ENCODE assay signal across 8 cellular contexts in genomic region chr21:36419996-36420395, GRCh38. TPM values are rescaled to one million over a fixed set of nuclear protein-coding genes. Genes with fewer than 3 reads are reported as not detected.
A peak's percentile ranks its signal among the peaks of the same experiment; 100 is the strongest.
DNase-seq lines count a peak whose midpoint lies in the region; ATAC-seq lines count a peak whose summit lies in the region.

No MANE protein-coding gene starts in this region.

- H3K4me2 ChIP-seq in mesenchymal stem cell (ENCODE audit: low read length, poor library complexity, severe bottlenecking): no peak overlapping the region

- no peak overlapping the region for H3K27ac ChIP-seq in mesenchymal stem cell (ENCODE audit: low read length, poor library complexity, severe bottlenecking)

- H2AK5ac ChIP-seq in mesenchymal stem cell (ENCODE audit: low read length, severe bottlenecking): no peak overlapping the region

- ATAC-seq in HG02870 (IDR thresholded peaks at IDR 0.05; ENCODE audit: unreplicated experiment): peak; percentile 59

- no peak overlapping the region for H2BK12ac ChIP-seq in mesenchymal stem cell (ENCODE audit: low read length in 2 of 2)

- H3K18ac ChIP-seq in mesenchymal stem cell (ENCODE audit: low read depth in 1 of 2, low read length in 2 of 2): no peak overlapping the region

- H4K8ac ChIP-seq in mesenchymal stem cell (ENCODE audit: low read length): no peak overlapping the region

- H2AFZ ChIP-seq in mesenchymal stem cell (ENCODE audit: low read depth, low read length): no peak overlapping the region

- H3K4me1 ChIP-seq in mesenchymal stem cell (ENCODE audit: control insufficient read depth, insufficient read depth, low read depth, low read length): peaks cover 13% of the 10 kb centered on the region

- H3K4ac ChIP-seq in mesenchymal stem cell (ENCODE audit: low read depth in 1 of 2, low read length in 2 of 2): no peak overlapping the region

- H3K36me3 ChIP-seq in mesenchymal stem cell (ENCODE audit: control insufficient read depth in 1 of 2, insufficient read depth in 2 of 2, low read depth in 1 of 2, low read length in 2 of 2): peaks cover 14% of the 10 kb centered on the region in 2 experiments

- no peaks in the 10 kb centered on the region for H3K9me3 ChIP-seq in mesenchymal stem cell (ENCODE audit: control insufficient read depth, low read length)

- no peaks in the 10 kb centered on the region for H3K27me3 ChIP-seq in mesenchymal stem cell (ENCODE audit: control insufficient read depth in 1 of 2, insufficient read depth in 1 of 2, low read length in 2 of 2)

- no peak overlapping the region for H3K23ac ChIP-seq in mesenchymal stem cell (ENCODE audit: low read length in 2 of 2)

- in situ Hi-C loops in Caki2 (cut with HindIII; ENCODE audit: low pct_unique_long_range_greater_than_20kb, low sequenced_read_pairs): no loop called here

- no peak overlapping the region for H2BK120ac ChIP-seq in mesenchymal stem cell (ENCODE audit: low read depth, low read length)

- no peak overlapping the region for H2BK5ac ChIP-seq in mesenchymal stem cell (ENCODE audit: low read depth, low read length, poor library complexity, severe bottlenecking)

- no peak overlapping the region for H3K14ac ChIP-seq in mesenchymal stem cell (ENCODE audit: low read length in 2 of 2)

- no peak overlapping the region for H3K9ac ChIP-seq in mesenchymal stem cell (ENCODE audit: low read length)

- no peak overlapping the region for H2BK15ac ChIP-seq in mesenchymal stem cell (ENCODE audit: low read depth, poor library complexity, severe bottlenecking)

- H3K4me3 ChIP-seq in mesenchymal stem cell (ENCODE audit: insufficient read depth in 1 of 2, low read depth in 1 of 2, low read length in 2 of 2): no peak overlapping the region

- no peaks in the 10 kb centered on the region for H3K79me1 ChIP-seq in mesenchymal stem cell (replicated peaks; ENCODE audit: low read length, poor library complexity, severe bottlenecking)

- DNase-seq in Caki2 (ENCODE audit: low read depth) (peak; percentile 68), NCI-H524 (lab: John Stamatoyannopoulos, UW) (peak; percentile 71 to 86), epidermal melanocyte (ENCODE audit: insufficient read length, low spot score) (peak; percentile 97), mesenchymal stem cell (peak; percentile 92), mesenteric fat pad (ENCODE audit: low spot score) (no peak)
- peak; percentile 52 to 57 for DNase-seq in activated CD4-positive, alpha-beta T cell treated with anti-CD3 and anti-CD28 coated beads, Interleukin-2, amount 50 U/mL, for 48 hours
- DNase-seq in stimulated activated CD8-positive, alpha-beta memory T cell treated with anti-CD3 and anti-CD28 coated beads, Interleukin-7, amount 100 ng/mL, for 24 hours (ENCODE audit: low read depth): peak; percentile 20

- no peak overlapping the region for H4K91ac ChIP-seq in mesenchymal stem cell (ENCODE audit: low read length)

- WGBS in mesenchymal stem cell: 10% methylated on average over 5 of the region's 8 CpGs

RNA-seq across cellular contexts. Expression of gene CHAF1B, which starts 34.8 kb away (rescaled TPM):
- total RNA-seq in Caki2 (2014; rRNA removed; shearing (Covaris generic); ENCODE audit: low replicate concordance): 15.7 and 42.1 TPM in 2 replicates
- 2.4 TPM for polyA plus RNA-seq in mesenchymal stem cell (2013, experiment 1 of 2)
- polyA plus RNA-seq in mesenchymal stem cell (2013, experiment 2 of 2): 2.4 TPM
- 1.2 TPM for total RNA-seq in mesenteric fat pad

RNA-seq across cellular contexts. Expression of gene CLDN14, which starts 59.9 kb away (rescaled TPM):
- 4.6 TPM in 1 of 2 replicates, not detected in the other for total RNA-seq in Caki2 (2014; rRNA removed; shearing (Covaris generic); ENCODE audit: low replicate concordance)
- not detected for polyA plus RNA-seq in mesenchymal stem cell (2013, experiment 1 of 2)
- polyA plus RNA-seq in mesenchymal stem cell (2013, experiment 2 of 2): not detected
- not detected for total RNA-seq in mesenteric fat pad
